1 cellular context compared by ENCODE assay signal in genomic region chr1:161305872-161306519, GRCh38.
TF ChIP-seq lines count a peak whose summit lies in the region.

No MANE protein-coding gene starts in this region.

TF ChIP-seq in HepG2, 621 proteins besides CTCF, POLR2A, EP300 and RAD21 (continued from another document and continues in another):
- TF ChIP-seq AFF4 (CRISPR knock-in tag; IDR thresholded peaks at IDR 0.05): no peak
- no peak for TF ChIP-seq SRSF9 (IDR thresholded peaks at IDR 0.05; ENCODE audit: borderline replicate concordance, insufficient read depth, low read depth, low read length, poor library complexity, severe bottlenecking)
- no peak for TF ChIP-seq SNAPC4 (CRISPR knock-in tag; IDR thresholded peaks at IDR 0.05)
- TF ChIP-seq GATA4 (IDR thresholded peaks at IDR 0.05; ENCODE audit: borderline replicate concordance, low read depth): no peak
- TF ChIP-seq ZNF562 (CRISPR knock-in tag; IDR thresholded peaks at IDR 0.05; ENCODE audit: borderline replicate concordance): no peak
- no peak for TF ChIP-seq ZBTB40 (IDR thresholded peaks at IDR 0.05)
- no peak for TF ChIP-seq ZBTB40 (CRISPR knock-in tag; IDR thresholded peaks at IDR 0.05)
- no peak for TF ChIP-seq KMT2A (CRISPR knock-in tag; IDR thresholded peaks at IDR 0.05)
- no peak for TF ChIP-seq ADNP (CRISPR knock-in tag; IDR thresholded peaks at IDR 0.05)
- TF ChIP-seq BORCS8-MEF2B (CRISPR knock-in tag; IDR thresholded peaks at IDR 0.05): no peak
- 0 out of 2 replicates have a peak, but pooled peaks have one; percentile 32 for TF ChIP-seq PAXIP1 (CRISPR knock-in tag; conservative IDR thresholded peaks at IDR 0.05)
- no peak for TF ChIP-seq ZNF784 (CRISPR knock-in tag; IDR thresholded peaks at IDR 0.05; ENCODE audit: borderline replicate concordance)
- no peak for TF ChIP-seq ETV6 (CRISPR knock-in tag; conservative IDR thresholded peaks at IDR 0.05)
- no peak for TF ChIP-seq ZNF34 (CRISPR knock-in tag; IDR thresholded peaks at IDR 0.05; ENCODE audit: borderline replicate concordance)
- TF ChIP-seq ZNF687 (CRISPR knock-in tag; IDR thresholded peaks at IDR 0.05): peak; percentile 74
- TF ChIP-seq HDAC6 (IDR thresholded peaks at IDR 0.05; ENCODE audit: low read depth, low read length): no peak
- TF ChIP-seq ZNF20 (CRISPR knock-in tag; IDR thresholded peaks at IDR 0.05): no peak
- no peak for TF ChIP-seq MYC (CRISPR knock-in tag; IDR thresholded peaks at IDR 0.05; ENCODE audit: borderline replicate concordance)
- TF ChIP-seq ZNF644 (CRISPR knock-in tag; IDR thresholded peaks at IDR 0.05; ENCODE audit: low read depth): no peak
- TF ChIP-seq GPN1 (CRISPR knock-in tag; IDR thresholded peaks at IDR 0.05; ENCODE audit: borderline replicate concordance): no peak
- no peak for TF ChIP-seq CCDC6 (CRISPR knock-in tag; IDR thresholded peaks at IDR 0.05)
- peak; percentile 37; the same call in 1 of the 2 replicates for TF ChIP-seq ZFY (CRISPR knock-in tag; IDR thresholded peaks at IDR 0.05)
- TF ChIP-seq RFXAP (CRISPR knock-in tag; IDR thresholded peaks at IDR 0.05; ENCODE audit: borderline replicate concordance): no peak
- no peak for TF ChIP-seq ZNF615 (CRISPR knock-in tag; IDR thresholded peaks at IDR 0.05; ENCODE audit: borderline replicate concordance)
